26 cellular contexts compared by ENCODE assay signal in the genomic region with DNA sequence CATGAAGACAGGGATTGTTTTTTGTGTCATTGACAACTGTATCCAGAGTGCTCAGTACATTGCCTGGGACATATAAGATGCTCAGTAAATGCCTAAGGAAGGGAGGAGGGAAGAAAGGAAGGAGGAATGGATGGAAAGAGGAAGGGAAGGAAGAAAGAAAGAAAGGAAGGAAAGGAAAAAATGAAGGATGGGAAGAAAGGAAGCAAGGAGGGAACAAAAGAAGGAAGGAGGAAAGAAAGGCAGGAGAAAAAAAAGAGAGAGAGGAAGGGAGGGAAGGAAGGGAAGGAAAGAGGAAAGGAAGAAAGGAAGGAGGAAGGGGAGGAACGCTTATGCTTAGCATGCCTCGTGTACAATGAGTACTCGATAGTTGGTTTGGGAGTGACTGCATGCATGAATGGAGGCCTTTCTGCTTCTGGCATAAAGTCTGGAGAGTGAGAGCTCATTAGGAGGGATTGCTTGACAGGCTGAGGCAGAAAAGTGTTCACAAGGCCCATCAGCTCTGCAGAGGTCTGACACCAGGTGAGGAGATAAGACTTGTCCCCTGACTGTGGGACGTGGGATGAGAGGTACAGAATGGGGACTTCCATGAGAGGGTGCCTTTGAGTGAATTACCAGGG.
DNase-seq lines count a peak whose midpoint lies in the region; ATAC-seq and TF ChIP-seq lines count a peak whose summit lies in the region.
"Had no signal": no experiment of that assay in that cellular context is flagged by ENCODE, and none has a peak within 500 bp of the region (broad histone marks: within the 10 kb centered on the region; RNA-seq: fewer than 3 reads in every experiment).

No MANE protein-coding gene starts in this region.

- H3K14ac ChIP-seq in neuronal stem cell (ENCODE audit: low read length) = no peak overlapping the region

- peaks cover 41% of the 10 kb centered on the region for H3K4me1 Mint-ChIP-seq in WTC11
- H3K4me1 Mint-ChIP-seq: CD4-positive, alpha-beta memory T cell had no signal

- no peak overlapping the region for H3K23ac ChIP-seq in neuronal stem cell (ENCODE audit: low read depth, low read length, poor library complexity)

- no peak overlapping the region; the same call in 1 of the 2 replicates for H3K4me2 ChIP-seq in PC-3 (ENCODE audit: low read length)
- no peak overlapping the region for H3K4me2 ChIP-seq in neuronal stem cell (ENCODE audit: insufficient read depth, low read length, poor library complexity, severe bottlenecking)
- H3K4me2 ChIP-seq: A549 had no signal

- no peaks in the 10 kb centered on the region for H3K79me2 ChIP-seq in PC-3 (ENCODE audit: low read length)

- H2BK15ac ChIP-seq in neuronal stem cell (ENCODE audit: low read length) = no peak overlapping the region

- peaks cover 29% of the 10 kb centered on the region for H3K27me3 ChIP-seq in PC-3 (ENCODE audit: low read length)
- no peaks in the 10 kb centered on the region for H3K27me3 ChIP-seq in neuronal stem cell (ENCODE audit: control insufficient read depth in 3 of 3, insufficient read depth in 3 of 3, low read depth in 1 of 3, low read length in 3 of 3)
- H3K27me3 ChIP-seq: BLaER1 treated with 17β-estradiol and CSF1 and Interleukin-3, amounts not matched to agents 10 nM and 100 nM had no signal

- H3K9me3 Mint-ChIP-seq in WTC11 = peaks cover 8% of the 10 kb centered on the region
- H3K9me3 Mint-ChIP-seq: CD4-positive, alpha-beta memory T cell; T-cell had no signal

- H3K4me1 ChIP-seq in PC-3 (ENCODE audit: insufficient read depth, low read length) (peaks cover 28% of the 10 kb centered on the region), neuronal stem cell (ENCODE audit: control insufficient read depth in 2 of 2, insufficient read depth in 1 of 2, low read depth in 1 of 2, low read length in 2 of 2) (peaks cover 31 to 40% of the 10 kb centered on the region in 2 donors)
- H3K4me1 ChIP-seq: A549 had no signal

- peak; percentile 69 for DNase-seq in DMS79 treated with DMSO at 0.1 percent for 48 hours (lab: John Stamatoyannopoulos, UW)
- no peak for DNase-seq in PC-3
- DNase-seq in left kidney (ENCODE audit: low read depth, low spot score) = peak; percentile 66
- DNase-seq in neuronal stem cell (ENCODE audit: low spot score) = no peak
- DNase-seq in foreskin melanocyte = no peak
- DNase-seq in WTC11 (ENCODE audit: low spot score) = no peak
- DNase-seq: AML-193; CD4-positive, alpha-beta memory T cell; COR-L47; DND-41; GM23248; H7; NCI-H1105; NCI-H1436 treated with DMSO at 0.1 percent for 48 hours; NCI-H2029; NCI-H2171; NCI-H226; NCI-H526; SHP77; T-cell had no signal

- H2BK5ac ChIP-seq in neuronal stem cell (ENCODE audit: low read length) = no peak overlapping the region

- H3K18ac ChIP-seq in neuronal stem cell (ENCODE audit: low read length) = no peak overlapping the region

- WGBS in neuronal stem cell (ENCODE audit: extremely low coverage in 2 of 2, insufficient read length in 2 of 2, insufficient replicate concordance in 1 of 2), 2 donors = no CpG with 5 or more reads among the region's 4 CpGs

- H2AK5ac ChIP-seq in neuronal stem cell (ENCODE audit: low read depth, low read length) = no peak overlapping the region

- intact Hi-C loops in PC-3 (cut with micrococcal nuclease) = no loop called here

- no peak for TF ChIP-seq POLR2A in GM18505 (IDR thresholded peaks at IDR 0.05; ENCODE audit: borderline replicate concordance, extremely low read depth, insufficient read depth, insufficient read length)

- H3K27ac ChIP-seq in C4-2B (peak overlapping the region; percentile 67), PC-3 (ENCODE audit: low read length) (peak overlapping the region; percentile 77), neuronal stem cell (replicated peaks; ENCODE audit: low read length) (no peak overlapping the region)
- H3K27ac ChIP-seq: A549; BLaER1 treated with 17β-estradiol and CSF1 and Interleukin-3, amounts not matched to agents 10 nM and 100 nM; GM23248; RWPE1 had no signal

- H4K8ac ChIP-seq in neuronal stem cell (ENCODE audit: low read depth, low read length) = no peak overlapping the region

- POLR2A ChIA-PET in PC-3 (lab: Charles Lee; ENCODE audit: unreplicated experiment) = no interaction called here
- POLR2A ChIA-PET in WTC11 (lab: Charles Lee) = no interaction called here

- H2AFZ ChIP-seq in PC-3 (ENCODE audit: low read length) (no peak overlapping the region), neuronal stem cell (ENCODE audit: low read length) (no peak overlapping the region)
- H2AFZ ChIP-seq: GM23248 had no signal

- H3K9ac ChIP-seq in PC-3 (ENCODE audit: low read length) (peak overlapping the region; percentile 13; the same call in 1 of the 2 replicates), neuronal stem cell (ENCODE audit: low read depth, low read length, poor library complexity) (no peak overlapping the region)
- H3K9ac ChIP-seq: BLaER1 treated with 17β-estradiol and CSF1 and Interleukin-3, amounts not matched to agents 10 nM and 100 nM; GM23248 had no signal

- H3K4ac ChIP-seq in neuronal stem cell (ENCODE audit: low read length) = no peak overlapping the region

- no peak overlapping the region for H2BK12ac ChIP-seq in neuronal stem cell (ENCODE audit: low read length)

- no peak overlapping the region for H3K4me3 Mint-ChIP-seq in WTC11
- H3K4me3 Mint-ChIP-seq: CD4-positive, alpha-beta memory T cell; T-cell had no signal

- no peak overlapping the region for H2BK120ac ChIP-seq in neuronal stem cell (ENCODE audit: low read depth, low read length)

- CTCF ChIA-PET in PC-3 (lab: Charles Lee) (interaction anchor here (0.9 kb wide), 1 partner anchor 646 kb away, joined by 3 read pairs; no protein-coding TSS in a partner anchor), WTC11 (lab: Charles Lee) (no interaction called here)

- H3K9me3 ChIP-seq in PC-3 (ENCODE audit: low read length) = no peaks in the 10 kb centered on the region
- no peaks in the 10 kb centered on the region for H3K9me3 ChIP-seq in neuronal stem cell (replicated peaks in 1 of 2; ENCODE audit: control insufficient read depth in 2 of 2, insufficient read depth in 1 of 2, low read depth in 1 of 2, low read length in 2 of 2)
- H3K9me3 ChIP-seq: A549; BLaER1 treated with 17β-estradiol and CSF1 and Interleukin-3, amounts not matched to agents 10 nM and 100 nM had no signal

- H3K36me3 Mint-ChIP-seq in WTC11 = no peaks in the 10 kb centered on the region
- H3K36me3 Mint-ChIP-seq: CD4-positive, alpha-beta memory T cell; T-cell had no signal

- no peaks in the 10 kb centered on the region for H3K79me1 ChIP-seq in neuronal stem cell (ENCODE audit: low read depth, low read length)

- H3F3A ChIP-seq in PC-3 (ENCODE audit: low read length, unreplicated experiment) = peaks cover 7% of the 10 kb centered on the region

- peaks cover 32% of the 10 kb centered on the region for H3K27me3 Mint-ChIP-seq in WTC11 (ENCODE audit: low read depth)

- no TSS peak for BruUV-seq in PC-3 (replicated peaks; lab: Mats Ljungman, UMichigan)

- no peaks in the 10 kb centered on the region for H4K20me1 ChIP-seq in PC-3 (ENCODE audit: low read length)
- H4K20me1 ChIP-seq: BLaER1 treated with 17β-estradiol and CSF1 and Interleukin-3, amounts not matched to agents 10 nM and 100 nM had no signal

- H3K9me2 ChIP-seq in PC-3 (replicated peaks; ENCODE audit: low read length) = 0 out of 2 replicates have a peak, but pooled peaks cover 3% of the 10 kb centered on the region

- TF ChIP-seq CTCF in C4-2B (conservative IDR thresholded peaks at IDR 0.05) (no peak), PC-3 (conservative IDR thresholded peaks at IDR 0.05; ENCODE audit: low read depth, low read length) (no peak), WTC11 (IDR thresholded peaks at IDR 0.05) (no peak)

- ATAC-seq in PC-3 = no peak
- no peak for ATAC-seq in GM18505 (IDR thresholded peaks at IDR 0.05; ENCODE audit: unreplicated experiment)
- ATAC-seq in WTC11 = no peak
- ATAC-seq: A549, Panc1, T-cell had no signal

- H3K4me3 ChIP-seq in PC-3 (ENCODE audit: low read length) = no peak overlapping the region
- H3K4me3 ChIP-seq in neuronal stem cell (ENCODE audit: low read length in 2 of 2) = no peak overlapping the region
- H3K4me3 ChIP-seq: A549; BLaER1 treated with 17β-estradiol and CSF1 and Interleukin-3, amounts not matched to agents 10 nM and 100 nM; GM23248 had no signal

- no peak overlapping the region for H4K91ac ChIP-seq in neuronal stem cell (ENCODE audit: low read depth, low read length, poor library complexity)

- H3K36me3 ChIP-seq in PC-3 (ENCODE audit: low read depth, low read length) = no peaks in the 10 kb centered on the region
- no peaks in the 10 kb centered on the region for H3K36me3 ChIP-seq in neuronal stem cell (replicated peaks in 1 of 2; ENCODE audit: control insufficient read depth in 2 of 2, insufficient read depth in 2 of 2, low read length in 2 of 2)
- H3K36me3 ChIP-seq: BLaER1 treated with 17β-estradiol and CSF1 and Interleukin-3, amounts not matched to agents 10 nM and 100 nM had no signal

- no peak overlapping the region for H3K27ac Mint-ChIP-seq in WTC11
- H3K27ac Mint-ChIP-seq: CD4-positive, alpha-beta memory T cell; T-cell had no signal

TF ChIP-seq in WTC11, 78 proteins besides CTCF, POLR2A, EP300 and RAD21:
- TF ChIP-seq, protein P1, sequence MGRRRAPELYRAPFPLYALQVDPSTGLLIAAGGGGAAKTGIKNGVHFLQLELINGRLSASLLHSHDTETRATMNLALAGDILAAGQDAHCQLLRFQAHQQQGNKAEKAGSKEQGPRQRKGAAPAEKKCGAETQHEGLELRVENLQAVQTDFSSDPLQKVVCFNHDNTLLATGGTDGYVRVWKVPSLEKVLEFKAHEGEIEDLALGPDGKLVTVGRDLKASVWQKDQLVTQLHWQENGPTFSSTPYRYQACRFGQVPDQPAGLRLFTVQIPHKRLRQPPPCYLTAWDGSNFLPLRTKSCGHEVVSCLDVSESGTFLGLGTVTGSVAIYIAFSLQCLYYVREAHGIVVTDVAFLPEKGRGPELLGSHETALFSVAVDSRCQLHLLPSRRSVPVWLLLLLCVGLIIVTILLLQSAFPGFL (CRISPR knock-in tag; IDR thresholded peaks at IDR 0.05; ENCODE audit: borderline replicate concordance) = no peak
- TF ChIP-seq ZNF121 (CRISPR knock-in tag; IDR thresholded peaks at IDR 0.05) (no peak), JAZF1 (CRISPR knock-in tag; IDR thresholded peaks at IDR 0.05) (no peak)

Comparison
In these comparisons a context has a peak if more than half of its experiments do, and no peak if none do; other contexts are left out.
1. DNase-seq: peak in DMS79 treated with DMSO at 0.1 percent for 48 hours (single experiment) and left kidney (single experiment); none in PC-3 (single experiment), neuronal stem cell (single experiment), foreskin melanocyte (single experiment) and WTC11 (single experiment).